In the genomic region with DNA sequence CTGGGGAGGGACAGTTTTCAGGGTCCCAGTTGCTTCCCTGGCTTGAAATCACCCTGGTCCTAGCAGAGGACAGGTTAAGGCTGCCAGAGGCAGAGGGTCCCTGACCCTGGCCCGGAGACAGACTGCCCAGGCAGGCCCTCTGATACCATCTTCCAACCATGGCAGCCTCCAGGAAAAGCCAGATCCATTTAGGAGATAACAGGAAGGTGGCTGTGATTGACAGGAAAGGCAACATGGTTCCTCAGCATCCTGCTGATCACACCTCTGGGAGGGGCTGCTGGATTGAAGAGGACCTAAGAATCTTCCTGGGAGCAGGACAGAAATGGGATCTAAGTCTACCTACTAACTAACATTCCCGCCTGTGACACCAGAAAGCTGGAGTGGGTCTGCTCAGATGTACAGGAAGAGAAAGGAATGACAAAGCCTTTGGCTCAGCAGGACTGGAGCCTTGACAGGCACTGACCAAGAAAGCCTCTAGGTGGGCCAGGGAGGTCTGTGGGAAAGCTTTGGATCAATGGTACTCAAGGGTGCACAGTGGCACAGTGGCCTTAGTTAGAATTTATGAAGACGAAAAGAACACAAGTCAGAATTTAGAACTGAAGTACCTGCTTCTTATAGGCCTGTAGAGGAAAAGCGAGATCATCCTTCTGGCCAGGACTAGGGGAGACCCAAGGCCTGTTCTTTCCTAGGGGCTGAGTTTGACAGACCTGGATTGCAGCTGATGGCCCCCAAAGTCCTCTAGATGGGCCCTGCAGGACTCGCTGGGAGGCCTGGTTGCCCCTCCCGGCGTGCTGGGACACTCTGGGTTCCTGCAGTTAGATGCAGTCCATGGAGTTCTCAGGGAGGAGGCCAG, we compare ENCODE assay signal across 1 cellular context.
TF ChIP-seq lines count a peak whose summit lies in the region.

No MANE protein-coding gene starts in this region.

TF ChIP-seq in IMR-90, 13 proteins besides CTCF, POLR2A, EP300 and RAD21 (continued from another document):
- TF ChIP-seq RFX5 (IDR thresholded peaks at IDR 0.05; ENCODE audit: low read depth, low read length), result no peak
- TF ChIP-seq CEBPB (IDR thresholded peaks at IDR 0.05; ENCODE audit: low read depth, low read length), result no peak
- no peak for TF ChIP-seq MAFK (IDR thresholded peaks at IDR 0.05; ENCODE audit: low read depth, low read length)
- no peak for TF ChIP-seq MXI1 (IDR thresholded peaks at IDR 0.05; ENCODE audit: borderline replicate concordance, low read depth, low read length)
- TF ChIP-seq, protein P1, sequence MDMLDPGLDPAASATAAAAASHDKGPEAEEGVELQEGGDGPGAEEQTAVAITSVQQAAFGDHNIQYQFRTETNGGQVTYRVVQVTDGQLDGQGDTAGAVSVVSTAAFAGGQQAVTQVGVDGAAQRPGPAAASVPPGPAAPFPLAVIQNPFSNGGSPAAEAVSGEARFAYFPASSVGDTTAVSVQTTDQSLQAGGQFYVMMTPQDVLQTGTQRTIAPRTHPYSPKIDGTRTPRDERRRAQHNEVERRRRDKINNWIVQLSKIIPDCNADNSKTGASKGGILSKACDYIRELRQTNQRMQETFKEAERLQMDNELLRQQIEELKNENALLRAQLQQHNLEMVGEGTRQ (IDR thresholded peaks at IDR 0.05; ENCODE audit: low read depth, low read length), result no peak
- TF ChIP-seq SMC3 (IDR thresholded peaks at IDR 0.05; ENCODE audit: low read depth, low read length), result no peak
- no peak for TF ChIP-seq FOS (IDR thresholded peaks at IDR 0.05; ENCODE audit: low read depth, low read length)
- no peak for TF ChIP-seq RCOR1 (IDR thresholded peaks at IDR 0.05; ENCODE audit: insufficient replicate concordance, low read length)
